In the genomic region with DNA sequence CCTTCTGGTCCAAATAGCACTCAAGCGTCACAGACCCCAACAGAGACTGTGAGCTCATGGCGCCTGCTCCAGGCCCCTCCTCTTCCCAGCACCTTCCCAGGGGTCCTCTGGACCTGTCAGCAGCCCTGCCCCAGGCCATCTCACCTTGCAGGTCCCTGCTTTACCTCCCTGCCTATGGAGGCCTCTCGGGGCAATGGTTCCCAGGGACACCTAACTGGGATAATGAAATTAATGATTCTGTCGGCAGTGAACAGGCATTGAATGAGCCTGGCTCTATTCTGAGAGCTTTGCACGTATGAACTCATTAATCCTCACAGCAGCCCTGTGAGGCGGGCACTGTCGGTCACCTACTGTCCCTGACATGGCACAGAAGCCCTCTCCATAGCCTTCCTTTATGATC, we compare ENCODE assay signal across 29 cellular contexts. TPM values are rescaled to one million over a fixed set of nuclear protein-coding genes. Genes with fewer than 3 reads are reported as not detected.
"Had no signal": no experiment of that assay in that cellular context is flagged by ENCODE, and none has a peak within 500 bp of the region (broad histone marks: within the 10 kb centered on the region; RNA-seq: fewer than 3 reads in every experiment).

No MANE protein-coding gene starts in this region.

- H3K4me3 ChIP-seq: breast epithelium, lung had no signal

- H3K27me3 ChIP-seq: breast epithelium, neutrophil had no signal

- H3K36me3 ChIP-seq: breast epithelium, neutrophil had no signal

- H3K4me3 Mint-ChIP-seq: nephron; stimulated activated memory B cell treated with anti-CD40 and anti-IgM and Interleukin-4, amounts not matched to agents 10 μg/mL and 1 μg/mL and 100 μg/mL, for 72 hours; stimulated activated naive CD8-positive, alpha-beta T cell treated with anti-CD3 and anti-CD28 coated beads, Interleukin-15, amount 100 ng/mL, for 72 hours; T-helper 1 cell treated with Interleukin-12 subunit alpha and Interleukin-12 subunit beta and Interleukin-4 antibody, amounts not matched to agents 30 μg/mL and 1 μg/mL, for 36 hours had no signal

- H3K4me1 ChIP-seq: breast epithelium had no signal

- H3K9me3 ChIP-seq: breast epithelium, neutrophil, SK-N-SH had no signal

- H3K9me3 Mint-ChIP-seq: nephron; stimulated activated memory B cell treated with anti-CD40 and anti-IgM and Interleukin-4, amounts not matched to agents 10 μg/mL and 1 μg/mL and 100 μg/mL, for 72 hours; stimulated activated naive CD8-positive, alpha-beta T cell treated with anti-CD3 and anti-CD28 coated beads, Interleukin-15, amount 100 ng/mL, for 72 hours; T-helper 1 cell treated with Interleukin-12 subunit alpha and Interleukin-12 subunit beta and Interleukin-4 antibody, amounts not matched to agents 30 μg/mL and 1 μg/mL, for 36 hours had no signal

- H3K27ac ChIP-seq: neutrophil, VCaP had no signal

- ATAC-seq: stimulated activated memory B cell treated with anti-CD40 and anti-IgM and Interleukin-4, amounts not matched to agents 10 μg/mL and 1 μg/mL and 100 μg/mL, for 72 hours; stimulated activated naive CD8-positive, alpha-beta T cell treated with anti-CD3 and anti-CD28 coated beads, Interleukin-15, amount 100 ng/mL, for 72 hours had no signal

- H3K27ac Mint-ChIP-seq: nephron; stimulated activated memory B cell treated with anti-CD40 and anti-IgM and Interleukin-4, amounts not matched to agents 10 μg/mL and 1 μg/mL and 100 μg/mL, for 72 hours; T-helper 1 cell treated with Interleukin-12 subunit alpha and Interleukin-12 subunit beta and Interleukin-4 antibody, amounts not matched to agents 30 μg/mL and 1 μg/mL, for 36 hours had no signal

- H3K36me3 Mint-ChIP-seq: stimulated activated memory B cell treated with anti-CD40 and anti-IgM and Interleukin-4, amounts not matched to agents 10 μg/mL and 1 μg/mL and 100 μg/mL, for 72 hours had no signal

- H3K4me1 Mint-ChIP-seq: stimulated activated memory B cell treated with anti-CD40 and anti-IgM and Interleukin-4, amounts not matched to agents 10 μg/mL and 1 μg/mL and 100 μg/mL, for 72 hours; stimulated activated naive CD8-positive, alpha-beta T cell treated with anti-CD3 and anti-CD28 coated beads, Interleukin-15, amount 100 ng/mL, for 72 hours had no signal

- DNase-seq: activated CD4-positive, alpha-beta T cell treated with anti-CD3 and anti-CD28 coated beads for 4 hours; activated CD4-positive, alpha-beta T cell treated with anti-CD3 and anti-CD28 coated beads, Interleukin-2, amount 50 U/mL, for 48 hours; activated CD8-positive, alpha-beta memory T cell treated with anti-CD3 and anti-CD28 coated beads for 24 hours; activated gamma-delta T cell; activated naive CD4-positive, alpha-beta T cell treated with anti-CD3 and anti-CD28 coated beads, Interleukin-2, amount 50 U/mL, for 16 hours; central memory CD4-positive, alpha-beta T cell; dermis blood vessel endothelial cell; effector CD4-positive, alpha-beta T cell; hippocampal formation; SK-N-SH; small intestine; stimulated activated CD4-positive, alpha-beta T cell treated with anti-CD3 and anti-CD28 coated beads, Interleukin-1b, Interleukin-23, amount 100 ng/mL, for 48 hours; stimulated activated CD4-positive, alpha-beta T cell treated with anti-CD3 and anti-CD28 coated beads, Interleukin-4, amount 100 ng/mL, for 4 hours; stimulated activated CD8-positive, alpha-beta memory T cell treated with anti-CD3 and anti-CD28 coated beads, Interleukin-4, amount 100 ng/mL, for 48 hours; stimulated activated naive CD8-positive, alpha-beta T cell treated with anti-CD3 and anti-CD28 coated beads, Interleukin-15, amount 100 ng/mL, for 72 hours; SW 1271; T-helper 9 cell; trophoblast cell had no signal

- H3K27me3 Mint-ChIP-seq: stimulated activated memory B cell treated with anti-CD40 and anti-IgM and Interleukin-4, amounts not matched to agents 10 μg/mL and 1 μg/mL and 100 μg/mL, for 72 hours had no signal

RNA-seq across cellular contexts. Expression of gene ADCYAP1R1, which starts 22.9 kb away (rescaled TPM):
- total RNA-seq: dermis blood vessel endothelial cell, kidney epithelial cell, osteocyte, progenitor cell of endocrine pancreas, renal cortical epithelial cell had no signal
